Comparison of ENCODE assay signal across 8 cellular contexts in genomic region chr13:33642374-33643065, GRCh38.
A peak's percentile ranks its signal among the peaks of the same experiment; 100 is the strongest.
DNase-seq lines count a peak whose midpoint lies in the region; ATAC-seq, FAIRE-seq and TF ChIP-seq lines count a peak whose summit lies in the region.

No MANE protein-coding gene starts in this region.

- H3K36me3 ChIP-seq in kidney (ENCODE audit: control insufficient read depth in 1 of 2, insufficient read depth in 2 of 2, low read length in 2 of 2) (no peaks in the 10 kb centered on the region), small intestine (ENCODE audit: control insufficient read depth in 2 of 2, insufficient read depth in 2 of 2, low read length in 2 of 2) (no peaks in the 10 kb centered on the region)

- H3K9ac ChIP-seq in kidney (ENCODE audit: low read length in 2 of 2): no peak overlapping the region

- WGBS in small intestine, 3 donors: 28 to 43% (median 38%) methylated on average over 7 of the region's 7 CpGs

- H3K4me1 ChIP-seq in kidney (ENCODE audit: control insufficient read depth in 1 of 2, insufficient read depth in 1 of 2, low read depth in 1 of 2, low read length in 2 of 2) (peaks cover 11% of the 10 kb centered on the region in 2 donors), small intestine (ENCODE audit: control insufficient read depth in 2 of 2, insufficient read depth in 1 of 2, low read depth in 1 of 2, low read length in 1 of 2) (peaks cover 3 to 18% of the 10 kb centered on the region in 2 donors)

- H3K9me3 Mint-ChIP-seq in brain: no peaks in the 10 kb centered on the region

- TF ChIP-seq CTCF in brain (conservative IDR thresholded peaks at IDR 0.05) (no peak), kidney (IDR thresholded peaks at IDR 0.05; ENCODE audit: borderline replicate concordance, extremely low read depth, insufficient read depth) (no peak)

- peak overlapping the region in 3 of 5 experiments; percentile 52 to 74 (median 72) for H3K27ac Mint-ChIP-seq in brain

- H3K27me3 ChIP-seq in small intestine (ENCODE audit: control insufficient read depth in 2 of 2, insufficient read depth in 2 of 2, low read length in 2 of 2): no peaks in the 10 kb centered on the region

- no peaks in the 10 kb centered on the region for H3K36me3 Mint-ChIP-seq in brain

- intact Hi-C loops in kidney (cut with DNase I): no loop called here

- H3K27ac ChIP-seq in kidney (ENCODE audit: low read depth in 2 of 2, low read length in 2 of 2): peak overlapping the region; percentile 63 to 88
- H3K27ac ChIP-seq in small intestine (ENCODE audit: low read depth in 1 of 2, low read length in 1 of 2): peak overlapping the region in 1 of 2 donors; percentile 78

- ATAC-seq in HG03095 (IDR thresholded peaks at IDR 0.05; ENCODE audit: unreplicated experiment) (no peak), GM21576 (IDR thresholded peaks at IDR 0.05; ENCODE audit: unreplicated experiment) (no peak)

- peaks cover 7% of the 10 kb centered on the region for H3K27me3 Mint-ChIP-seq in brain

- H3K4me3 Mint-ChIP-seq in brain: no peak overlapping the region

- H3K4me1 Mint-ChIP-seq in brain: peaks cover 58% of the 10 kb centered on the region

- H3K4me3 ChIP-seq in kidney (ENCODE audit: low read length in 2 of 2): no peak overlapping the region
- H3K4me3 ChIP-seq in small intestine (ENCODE audit: low read depth in 1 of 2, low read length in 2 of 2): peak overlapping the region in 1 of 2 donors; percentile 8

- DNase-seq in H4 (ENCODE audit: low spot score) (peak; percentile 14), kidney (no peak), small intestine (peak; percentile 66), KG1 (lab: John Stamatoyannopoulos, UW) (no peak), NCI-H1092 treated with DMSO at 0.1 percent for 48 hours (lab: John Stamatoyannopoulos, UW) (no peak)

- H3K9me3 ChIP-seq in kidney (ENCODE audit: control insufficient read depth in 1 of 2, low read length in 2 of 2) (no peaks in the 10 kb centered on the region), small intestine (ENCODE audit: control insufficient read depth, low read depth) (no peaks in the 10 kb centered on the region)

- no peak for FAIRE-seq in kidney (lab: Jason Lieb, UNC)
- FAIRE-seq in small intestine (lab: Jason Lieb, UNC): no peak

Comparison
In these comparisons a context has a peak if more than half of its experiments do, and no peak if none do; other contexts are left out.
1. DNase-seq: peak in H4 (single experiment) and small intestine (single experiment); none in kidney (single experiment), KG1 (single experiment) and NCI-H1092 treated with DMSO at 0.1 percent for 48 hours (single experiment).